In the genomic region with DNA sequence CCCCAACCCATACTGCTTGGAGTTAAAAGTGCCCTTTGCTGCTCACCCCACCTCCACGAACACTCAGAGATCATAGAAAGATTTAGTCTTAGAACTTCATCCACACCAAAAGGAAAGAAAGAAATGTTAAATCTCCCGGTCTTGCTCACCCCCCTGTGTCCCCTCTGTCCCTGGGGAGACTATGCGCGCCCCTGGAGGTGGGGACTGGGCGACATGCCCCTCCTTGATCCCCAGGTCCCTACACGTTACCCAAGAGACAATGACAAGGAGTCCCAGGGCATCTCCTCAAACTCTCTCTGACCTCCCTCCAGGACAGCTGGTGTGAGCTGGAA, we compare ENCODE assay signal across 8 cellular contexts. TPM values are rescaled to one million over a fixed set of nuclear protein-coding genes. Genes with fewer than 3 reads are reported as not detected.
DNase-seq lines count a peak whose midpoint lies in the region; ATAC-seq and TF ChIP-seq lines count a peak whose summit lies in the region.

No MANE protein-coding gene starts in this region.

- H3K4me1 Mint-ChIP-seq in activated CD4-positive, alpha-beta T cell treated with anti-CD3 and anti-CD28 coated beads, Interleukin-2, amount 10 ng/mL, durations not matched to agents 24 days and 14 days: peaks cover 32% of the 10 kb centered on the region

- ATAC-seq in GM21423 (IDR thresholded peaks at IDR 0.05; ENCODE audit: unreplicated experiment): no peak

- H3K36me3 ChIP-seq in SK-N-MC (ENCODE audit: insufficient read depth, low read length) (peaks cover 14% of the 10 kb centered on the region), iPS DF 6.9 (ENCODE audit: control insufficient read depth, insufficient read depth, low read length) (no peaks in the 10 kb centered on the region), suprapubic skin (no peaks in the 10 kb centered on the region)

- peaks cover 18% of the 10 kb centered on the region for H3K36me3 Mint-ChIP-seq in activated CD4-positive, alpha-beta T cell treated with anti-CD3 and anti-CD28 coated beads, Interleukin-2, amount 10 ng/mL, durations not matched to agents 24 days and 14 days (ENCODE audit: low read depth)

- TF ChIP-seq EP300 in suprapubic skin (IDR thresholded peaks at IDR 0.05): no peak

- no CpG with 5 or more reads among the region's 6 CpGs for WGBS in iPS DF 6.9 (ENCODE audit: insufficient coverage, insufficient read length)
- 25% methylated on average over 5 of the region's 6 CpGs for WGBS in suprapubic skin

- intact Hi-C loops in activated CD4-positive, alpha-beta T cell treated with anti-CD3 and anti-CD28 coated beads, Interleukin-2, amount 10 ng/mL, durations not matched to agents 24 days and 14 days (cut with micrococcal nuclease): loop anchor here (2.0 to 10.0 kb wide), 9 partner anchors 46 to 1836 kb away; partner anchors contain the start of genes COX7B, CYSLTR1, HMGN5 and MAGT1

- peak overlapping the region; percentile 99 for H3K27ac Mint-ChIP-seq in activated CD4-positive, alpha-beta T cell treated with anti-CD3 and anti-CD28 coated beads, Interleukin-2, amount 10 ng/mL, durations not matched to agents 24 days and 14 days

- H3K4me1 ChIP-seq in iPS DF 6.9 (ENCODE audit: control insufficient read depth, insufficient read depth, low read length) (no peaks in the 10 kb centered on the region), suprapubic skin (no peaks in the 10 kb centered on the region)

- no peaks in the 10 kb centered on the region for H3K27me3 Mint-ChIP-seq in activated CD4-positive, alpha-beta T cell treated with anti-CD3 and anti-CD28 coated beads, Interleukin-2, amount 10 ng/mL, durations not matched to agents 24 days and 14 days

- no peak for TF ChIP-seq CTCF in suprapubic skin (IDR thresholded peaks at IDR 0.05)

- no peak for DNase-seq in activated CD4-positive, alpha-beta T cell treated with anti-CD3 and anti-CD28 coated beads, Interleukin-2, amount 10 ng/mL, durations not matched to agents 24 days and 14 days
- no peak for DNase-seq in activated CD4-positive, alpha-beta T cell treated with anti-CD3 and anti-CD28 coated beads, Interleukin-2, amount 50 U/mL, for 48 hours
- DNase-seq in SK-N-MC (ENCODE audit: low read depth, low spot score) (no peak), iPS DF 6.9 (ENCODE audit: low read depth, low spot score) (no peak), suprapubic skin (ENCODE audit: low spot score in 2 of 2) (no peak), G401 (ENCODE audit: low spot score) (no peak), SKM-1 (lab: John Stamatoyannopoulos, UW; ENCODE audit: unreplicated experiment) (no peak)

- H3K27ac ChIP-seq in SK-N-MC: no peak overlapping the region
- H3K27ac ChIP-seq in iPS DF 6.9 (ENCODE audit: low read length): no peak overlapping the region
- H3K27ac ChIP-seq in suprapubic skin: peak overlapping the region; percentile 65

- H3K9ac ChIP-seq in SK-N-MC (ENCODE audit: insufficient read length): peak overlapping the region; percentile 73

- TF ChIP-seq POLR2A in suprapubic skin (IDR thresholded peaks at IDR 0.05): no peak

- no peaks in the 10 kb centered on the region for H3K9me3 Mint-ChIP-seq in activated CD4-positive, alpha-beta T cell treated with anti-CD3 and anti-CD28 coated beads, Interleukin-2, amount 10 ng/mL, durations not matched to agents 24 days and 14 days

- H3K4me3 ChIP-seq in SK-N-MC (peak overlapping the region; percentile 83), iPS DF 6.9 (ENCODE audit: low read length) (peak overlapping the region; percentile 55; the same call in 1 of the 2 replicates), suprapubic skin (peak overlapping the region; percentile 54)

- peak overlapping the region; percentile 99 for H3K4me3 Mint-ChIP-seq in activated CD4-positive, alpha-beta T cell treated with anti-CD3 and anti-CD28 coated beads, Interleukin-2, amount 10 ng/mL, durations not matched to agents 24 days and 14 days

- in situ Hi-C loops in G401 (cut with HindIII; ENCODE audit: low sequenced_read_pairs): no loop called here

- H3K27me3 ChIP-seq in iPS DF 6.9 (ENCODE audit: control insufficient read depth, insufficient read depth, low read length) (no peaks in the 10 kb centered on the region), suprapubic skin (no peaks in the 10 kb centered on the region)

- H3K9me3 ChIP-seq in SK-N-MC (ENCODE audit: low read depth, low read length) (no peaks in the 10 kb centered on the region), iPS DF 6.9 (ENCODE audit: control insufficient read depth, insufficient read depth, low read length) (no peaks in the 10 kb centered on the region), suprapubic skin (no peaks in the 10 kb centered on the region)

RNA-seq across cellular contexts. Expression of gene ITM2A, which starts 0.6 kb away (rescaled TPM):
- 102 and 113 TPM in 2 replicates for total RNA-seq in activated CD4-positive, alpha-beta T cell treated with anti-CD3 and anti-CD28 coated beads, Interleukin-2, amount 10 ng/mL, durations not matched to agents 24 days and 14 days
- total RNA-seq in suprapubic skin: 10 to 100 TPM; 23.4 to 45.1 (median 27.2) TPM
- not detected in 2 replicates for total RNA-seq in G401 (2014; rRNA removed; shearing (Covaris generic))

Comparison
In these comparisons a context has a peak if more than half of its experiments do, and no peak if none do; other contexts are left out.
1. RNA of gene ITM2A, which starts 0.6 kb away (total RNA-seq): 102 to 113 TPM in activated CD4-positive, alpha-beta T cell treated with anti-CD3 and anti-CD28 coated beads, Interleukin-2, amount 10 ng/mL, durations not matched to agents 24 days and 14 days and 23.4 to 45.1 TPM in suprapubic skin; not detected in G401; every median in the first group is over 10 times any median in the second.
2. Peak in every context shown above with its lines, with median percentiles within 50 percentile points of each other: H3K4me3 ChIP-seq.